In genomic region chr3:15859507-15860013, GRCh38 we compare ENCODE assay signal across 8 cellular contexts.
DNase-seq lines count a peak whose midpoint lies in the region; ATAC-seq and TF ChIP-seq lines count a peak whose summit lies in the region.

No MANE protein-coding gene starts in this region.

- H3K9me3 ChIP-seq in GM23248 (ENCODE audit: low read depth) (no peaks in the 10 kb centered on the region), Karpas-422 (ENCODE audit: low read length) (no peaks in the 10 kb centered on the region; the same call in 1 of the 2 replicates), RWPE2 (ENCODE audit: severe bottlenecking) (peaks cover 4% of the 10 kb centered on the region)

- H3K4me2 ChIP-seq in GM23248 (ENCODE audit: unreplicated experiment) (peak overlapping the region; percentile 92), Karpas-422 (ENCODE audit: low read depth, low read length, poor library complexity, severe bottlenecking) (peak overlapping the region; percentile 93)

- no peaks in the 10 kb centered on the region for H3K27me3 ChIP-seq in GM23248 (replicated peaks; ENCODE audit: insufficient read depth)
- H3K27me3 ChIP-seq in Karpas-422 (ENCODE audit: low read length): no peaks in the 10 kb centered on the region
- no peaks in the 10 kb centered on the region for H3K27me3 ChIP-seq in RWPE2 (ENCODE audit: insufficient read depth, poor library complexity, severe bottlenecking)

- 0 out of 2 replicates have a peak, but pooled peaks cover 11% of the 10 kb centered on the region for H3F3A ChIP-seq in GM23248 (ENCODE audit: insufficient read depth)

- no peaks in the 10 kb centered on the region for H3K9me3 Mint-ChIP-seq in neural crest cell
- H3K9me3 Mint-ChIP-seq in stimulated activated naive CD8-positive, alpha-beta T cell treated with anti-CD3 and anti-CD28 coated beads, Interleukin-15, amount 100 ng/mL, for 72 hours: peaks cover under 1% of the 10 kb centered on the region in 2 donors

- in situ Hi-C loops in GM23248 (cut with MboI): no loop called here

- H3K36me3 ChIP-seq in GM23248 (ENCODE audit: low read depth): no peaks in the 10 kb centered on the region
- H3K36me3 ChIP-seq in Karpas-422 (ENCODE audit: insufficient read depth, low read length): peaks cover 24% of the 10 kb centered on the region
- no peaks in the 10 kb centered on the region for H3K36me3 ChIP-seq in RWPE2 (ENCODE audit: low read depth)

- H3K36me3 Mint-ChIP-seq in neural crest cell (ENCODE audit: low read depth): peaks cover 9% of the 10 kb centered on the region

- peak overlapping the region; percentile 90 for H2AFZ ChIP-seq in GM23248
- no peak overlapping the region for H2AFZ ChIP-seq in Karpas-422 (ENCODE audit: low read length)

- H3K9me2 ChIP-seq in GM23248 (ENCODE audit: insufficient read depth) (no peaks in the 10 kb centered on the region), Karpas-422 (replicated peaks; ENCODE audit: insufficient read depth, low read length) (no peaks in the 10 kb centered on the region)

- H3K79me2 ChIP-seq in GM23248 (ENCODE audit: insufficient read depth): peaks cover 44% of the 10 kb centered on the region
- H3K79me2 ChIP-seq in Karpas-422 (ENCODE audit: low read length): peaks cover 47% of the 10 kb centered on the region

- no peaks in the 10 kb centered on the region for H4K20me1 ChIP-seq in GM23248 (ENCODE audit: insufficient read depth)
- 0 out of 2 replicates have a peak, but pooled peaks cover 5% of the 10 kb centered on the region for H4K20me1 ChIP-seq in Karpas-422 (ENCODE audit: insufficient read depth, low read depth, low read length)

- peak overlapping the region; percentile 80 for H3K9ac ChIP-seq in GM23248
- H3K9ac ChIP-seq in Karpas-422 (ENCODE audit: low read length): peak overlapping the region; percentile 90

- DNase-seq in ELF-1 (ENCODE audit: low read depth, low spot score) (peak; percentile 90), GM23248 (peak; percentile 91), Karpas-422 (peak; percentile 93), RWPE2 (ENCODE audit: low spot score) (peak; percentile 75), fibroblast of villous mesenchyme (ENCODE audit: low read depth) (peak; percentile 68), neural crest cell (ENCODE audit: low read depth, low spot score) (peak; percentile 71)
- DNase-seq in activated effector memory CD4-positive, alpha-beta T cell treated with anti-CD3 and anti-CD28 coated beads, Interleukin-2, amount 50 U/mL, for 16 hours: peak; percentile 92
- peak; percentile 68 to 74 for DNase-seq in stimulated activated naive CD8-positive, alpha-beta T cell treated with anti-CD3 and anti-CD28 coated beads, Interleukin-15, amount 100 ng/mL, for 72 hours

- peak overlapping the region; percentile 71 for H3K27ac Mint-ChIP-seq in neural crest cell (ENCODE audit: unreplicated experiment)
- H3K27ac Mint-ChIP-seq in stimulated activated naive CD8-positive, alpha-beta T cell treated with anti-CD3 and anti-CD28 coated beads, Interleukin-15, amount 100 ng/mL, for 72 hours: peak overlapping the region; percentile 92 to 99

- H3K27me3 Mint-ChIP-seq in neural crest cell (ENCODE audit: low read depth): no peaks in the 10 kb centered on the region
- no peaks in the 10 kb centered on the region for H3K27me3 Mint-ChIP-seq in stimulated activated naive CD8-positive, alpha-beta T cell treated with anti-CD3 and anti-CD28 coated beads, Interleukin-15, amount 100 ng/mL, for 72 hours

- WGBS in GM23248 (ENCODE audit: low coverage in 1 of 2, low lambda C conversion rate in 2 of 2, missing lambda C conversion rate in 2 of 2), 2 experiments: 1% methylated on average over 24 to 66 of the region's 73 CpGs

- peak; percentile 84 for ATAC-seq in RWPE2 (ENCODE audit: low read depth)
- ATAC-seq in stimulated activated naive CD8-positive, alpha-beta T cell treated with anti-CD3 and anti-CD28 coated beads, Interleukin-15, amount 100 ng/mL, for 72 hours: peak; percentile 84

- H3K4me3 Mint-ChIP-seq in neural crest cell: peak overlapping the region; percentile 89
- H3K4me3 Mint-ChIP-seq in stimulated activated naive CD8-positive, alpha-beta T cell treated with anti-CD3 and anti-CD28 coated beads, Interleukin-15, amount 100 ng/mL, for 72 hours: peak overlapping the region; percentile 94 to 98

- H3K4me3 ChIP-seq in GM23248 (peak overlapping the region; percentile 98), Karpas-422 (ENCODE audit: low read length) (peak overlapping the region; percentile 73), RWPE2 (ENCODE audit: severe bottlenecking) (peak overlapping the region; percentile 94), fibroblast of villous mesenchyme (ENCODE audit: low read depth, low read length) (peak overlapping the region; percentile 77)

- no peak overlapping the region for H3K27ac ChIP-seq in GM23248
- H3K27ac ChIP-seq in Karpas-422 (ENCODE audit: low read length): peak overlapping the region; percentile 65; the same call in 1 of the 2 replicates
- H3K27ac ChIP-seq in RWPE2 (ENCODE audit: poor library complexity, severe bottlenecking): peak overlapping the region; percentile 76

- TF ChIP-seq CTCF in RWPE2 (IDR thresholded peaks at IDR 0.05; ENCODE audit: poor library complexity, severe bottlenecking) (no peak), fibroblast of villous mesenchyme (IDR thresholded peaks at IDR 0.05; ENCODE audit: insufficient read depth, low read depth, low read length) (no peak), neural crest cell (conservative IDR thresholded peaks at IDR 0.05) (no peak)

- H3K4me1 Mint-ChIP-seq in neural crest cell: peaks cover 23% of the 10 kb centered on the region
- peaks cover 28% of the 10 kb centered on the region for H3K4me1 Mint-ChIP-seq in stimulated activated naive CD8-positive, alpha-beta T cell treated with anti-CD3 and anti-CD28 coated beads, Interleukin-15, amount 100 ng/mL, for 72 hours

- H3K4me1 ChIP-seq in GM23248 (ENCODE audit: insufficient read depth) (peaks cover 6% of the 10 kb centered on the region; the same call in 1 of the 2 replicates), Karpas-422 (ENCODE audit: low read length) (peaks cover 27% of the 10 kb centered on the region), RWPE2 (ENCODE audit: insufficient read depth, poor library complexity, severe bottlenecking) (peaks cover 9% of the 10 kb centered on the region)
